Comparison of ENCODE assay signal across 2 cellular contexts in genomic region chr20:41138217-41138526, GRCh38.
TF ChIP-seq lines count a peak whose summit lies in the region.

No MANE protein-coding gene starts in this region.

TF ChIP-seq in HEK293, 187 proteins besides CTCF, POLR2A, EP300 and RAD21 (continued from another document):
- no peak for TF ChIP-seq ZNF580 (tag by site-specific recombination; IDR thresholded peaks at IDR 0.05)

TF ChIP-seq in WTC11, 78 proteins besides CTCF, POLR2A, EP300 and RAD21 (continued from another document):
- TF ChIP-seq ERG (CRISPR knock-in tag; IDR thresholded peaks at IDR 0.05): no peak
- TF ChIP-seq MYBL2 (CRISPR knock-in tag; IDR thresholded peaks at IDR 0.05): no peak
- no peak for TF ChIP-seq TP53 (CRISPR knock-in tag; IDR thresholded peaks at IDR 0.05)
- TF ChIP-seq MAX (CRISPR knock-in tag; IDR thresholded peaks at IDR 0.05): no peak
- TF ChIP-seq RELA (CRISPR knock-in tag; IDR thresholded peaks at IDR 0.05; ENCODE audit: borderline replicate concordance): no peak
- no peak for TF ChIP-seq ZMAT4 (CRISPR knock-in tag; IDR thresholded peaks at IDR 0.05)
- no peak for TF ChIP-seq JUN (CRISPR knock-in tag; IDR thresholded peaks at IDR 0.05)
- TF ChIP-seq ZNF317 (CRISPR knock-in tag; IDR thresholded peaks at IDR 0.05; ENCODE audit: borderline replicate concordance, low read depth): no peak
